1 cellular context compared by ENCODE assay signal in the genomic region with DNA sequence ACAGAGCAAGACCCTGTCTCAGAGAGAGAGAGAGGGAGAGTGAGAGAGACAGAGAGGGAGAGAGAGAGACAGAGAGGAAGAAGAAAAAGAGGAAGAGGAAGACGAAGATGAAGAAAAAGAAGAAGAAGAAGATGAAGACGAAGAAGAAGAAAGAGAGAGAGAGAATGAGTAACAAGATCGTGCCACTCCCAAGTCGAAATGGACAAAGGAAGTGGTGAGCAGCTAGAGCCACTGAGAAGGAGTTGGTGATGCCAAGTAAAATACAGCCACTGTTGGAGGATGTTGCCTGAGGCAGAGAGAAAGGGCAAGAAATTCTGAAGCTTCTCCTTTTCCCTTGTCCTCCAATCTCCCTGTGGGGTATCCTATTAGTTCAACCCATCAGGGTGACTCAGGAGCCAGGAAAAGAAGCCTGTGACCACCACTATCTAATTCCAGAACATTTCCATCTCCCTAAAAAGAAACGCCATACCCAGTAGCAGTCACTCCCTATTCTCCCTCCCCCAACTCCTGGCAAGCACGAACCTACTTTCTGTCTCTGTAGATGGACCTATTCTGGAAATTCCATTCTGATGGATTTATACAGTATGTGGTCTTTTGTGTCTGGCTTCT.
TF ChIP-seq lines count a peak whose summit lies in the region.

No MANE protein-coding gene starts in this region.

TF ChIP-seq in A549, 52 proteins besides CTCF, POLR2A, EP300 and RAD21:
- TF ChIP-seq, protein P1, sequence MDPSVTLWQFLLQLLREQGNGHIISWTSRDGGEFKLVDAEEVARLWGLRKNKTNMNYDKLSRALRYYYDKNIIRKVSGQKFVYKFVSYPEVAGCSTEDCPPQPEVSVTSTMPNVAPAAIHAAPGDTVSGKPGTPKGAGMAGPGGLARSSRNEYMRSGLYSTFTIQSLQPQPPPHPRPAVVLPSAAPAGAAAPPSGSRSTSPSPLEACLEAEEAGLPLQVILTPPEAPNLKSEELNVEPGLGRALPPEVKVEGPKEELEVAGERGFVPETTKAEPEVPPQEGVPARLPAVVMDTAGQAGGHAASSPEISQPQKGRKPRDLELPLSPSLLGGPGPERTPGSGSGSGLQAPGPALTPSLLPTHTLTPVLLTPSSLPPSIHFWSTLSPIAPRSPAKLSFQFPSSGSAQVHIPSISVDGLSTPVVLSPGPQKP (IDR thresholded peaks at IDR 0.05; ENCODE audit: low read depth, low read length): no peak
- TF ChIP-seq ZSCAN20 (CRISPR knock-in tag; IDR thresholded peaks at IDR 0.05) (no peak), CBX8 (IDR thresholded peaks at IDR 0.05) (no peak), ZFP36 (IDR thresholded peaks at IDR 0.05; ENCODE audit: borderline replicate concordance, partially characterized antibody) (no peak), JUN (IDR thresholded peaks at IDR 0.05) (no peak), HOXB13 (CRISPR knock-in tag; IDR thresholded peaks at IDR 0.05; ENCODE audit: low read depth) (no peak), BHLHE40 (IDR thresholded peaks at IDR 0.05; ENCODE audit: low read depth, low read length) (no peak), JUNB (IDR thresholded peaks at IDR 0.05) (no peak), CHD4 (IDR thresholded peaks at IDR 0.05; ENCODE audit: borderline replicate concordance) (no peak), CEBPB (IDR thresholded peaks at IDR 0.05) (no peak), HOXB5 (CRISPR knock-in tag; IDR thresholded peaks at IDR 0.05) (no peak), RFX5 (IDR thresholded peaks at IDR 0.05) (no peak), MAZ (IDR thresholded peaks at IDR 0.05; ENCODE audit: borderline replicate concordance, low read depth, low read length) (no peak)
- TF ChIP-seq, protein P2, sequence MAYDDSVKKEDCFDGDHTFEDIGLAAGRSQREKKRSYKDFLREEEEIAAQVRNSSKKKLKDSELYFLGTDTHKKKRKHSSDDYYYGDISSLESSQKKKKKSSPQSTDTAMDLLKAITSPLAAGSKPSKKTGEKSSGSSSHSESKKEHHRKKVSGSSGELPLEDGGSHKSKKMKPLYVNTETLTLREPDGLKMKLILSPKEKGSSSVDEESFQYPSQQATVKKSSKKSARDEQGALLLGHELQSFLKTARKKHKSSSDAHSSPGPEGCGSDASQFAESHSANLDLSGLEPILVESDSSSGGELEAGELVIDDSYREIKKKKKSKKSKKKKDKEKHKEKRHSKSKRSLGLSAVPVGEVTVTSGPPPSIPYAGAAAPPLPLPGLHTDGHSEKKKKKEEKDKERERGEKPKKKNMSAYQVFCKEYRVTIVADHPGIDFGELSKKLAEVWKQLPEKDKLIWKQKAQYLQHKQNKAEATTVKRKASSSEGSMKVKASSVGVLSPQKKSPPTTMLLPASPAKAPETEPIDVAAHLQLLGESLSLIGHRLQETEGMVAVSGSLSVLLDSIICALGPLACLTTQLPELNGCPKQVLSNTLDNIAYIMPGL (CRISPR knock-in tag; IDR thresholded peaks at IDR 0.05; ENCODE audit: borderline replicate concordance): no peak
- TF ChIP-seq, protein P3, sequence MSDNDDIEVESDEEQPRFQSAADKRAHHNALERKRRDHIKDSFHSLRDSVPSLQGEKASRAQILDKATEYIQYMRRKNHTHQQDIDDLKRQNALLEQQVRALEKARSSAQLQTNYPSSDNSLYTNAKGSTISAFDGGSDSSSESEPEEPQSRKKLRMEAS (IDR thresholded peaks at IDR 0.05): no peak
TF ChIP-seq in A549: peak in this region for 0.
